20 cellular contexts compared by ENCODE assay signal in genomic region chr10:49426490-49427360, GRCh38. TPM values are rescaled to one million over a fixed set of nuclear protein-coding genes. Genes with fewer than 3 reads are reported as not detected.
"Had no signal": no experiment of that assay in that cellular context is flagged by ENCODE, and none has a peak within 500 bp of the region (broad histone marks: within the 10 kb centered on the region; RNA-seq: fewer than 3 reads in every experiment).

No MANE protein-coding gene starts in this region.

- H3K4me1 Mint-ChIP-seq: activated naive CD4-positive, alpha-beta T cell treated with anti-CD3 and anti-CD28 coated beads, Interleukin-2, amount 10 ng/mL, durations not matched to agents 7 days and 5 days; naive B cell; T-cell had no signal

- H3K4me3 Mint-ChIP-seq: activated naive CD4-positive, alpha-beta T cell treated with anti-CD3 and anti-CD28 coated beads, Interleukin-2, amount 10 ng/mL, durations not matched to agents 7 days and 5 days; naive B cell; stimulated activated naive CD8-positive, alpha-beta T cell treated with anti-CD3 and anti-CD28 coated beads, Interleukin-15, Interleukin-2, amounts not matched to agents 100 ng/mL and 50 ng/mL, for 24 hours; T-cell had no signal

- ATAC-seq: gastrocnemius medialis, left colon, pancreas, sciatic nerve, T-cell had no signal

- FAIRE-seq: pancreas had no signal

- H3K27ac Mint-ChIP-seq: activated naive CD4-positive, alpha-beta T cell treated with anti-CD3 and anti-CD28 coated beads, Interleukin-2, amount 10 ng/mL, durations not matched to agents 7 days and 5 days; stimulated activated naive CD8-positive, alpha-beta T cell treated with anti-CD3 and anti-CD28 coated beads, Interleukin-15, Interleukin-2, amounts not matched to agents 100 ng/mL and 50 ng/mL, for 24 hours; T-cell had no signal

- DNase-seq: activated CD4-positive, alpha-beta T cell treated with anti-CD3 and anti-CD28 coated beads for 1 hour; activated CD4-positive, alpha-beta T cell treated with anti-CD3 and anti-CD28 coated beads, Interleukin-2, amount 50 U/mL, for 4 hours; activated naive CD4-positive, alpha-beta T cell treated with anti-CD3 and anti-CD28 coated beads, Interleukin-2, amount 10 ng/mL, durations not matched to agents 7 days and 5 days; activated T-cell treated with anti-CD3 and anti-CD28 coated beads, Interleukin-2, amount 50 U/mL, for 1 hour; central memory CD4-positive, alpha-beta T cell; gastrocnemius medialis; heart left ventricle; left colon; mammary epithelial cell; naive B cell; pancreas; spleen; T-cell; T1000 had no signal

- H3K36me3 Mint-ChIP-seq: activated naive CD4-positive, alpha-beta T cell treated with anti-CD3 and anti-CD28 coated beads, Interleukin-2, amount 10 ng/mL, durations not matched to agents 7 days and 5 days had no signal

- H3K27ac ChIP-seq: coronary artery, gastrocnemius medialis, heart left ventricle, pancreas, spleen, upper lobe of left lung had no signal

- H3K9me3 ChIP-seq: gastrocnemius medialis, pancreas had no signal

- H3K36me3 ChIP-seq: gastrocnemius medialis, heart left ventricle, pancreas, spleen, upper lobe of left lung had no signal

- H3K9me3 Mint-ChIP-seq: stimulated activated naive CD8-positive, alpha-beta T cell treated with anti-CD3 and anti-CD28 coated beads, Interleukin-15, Interleukin-2, amounts not matched to agents 100 ng/mL and 50 ng/mL, for 24 hours had no signal

- H3K27me3 Mint-ChIP-seq: activated naive CD4-positive, alpha-beta T cell treated with anti-CD3 and anti-CD28 coated beads, Interleukin-2, amount 10 ng/mL, durations not matched to agents 7 days and 5 days had no signal

- H3K4me1 ChIP-seq: gastrocnemius medialis, heart left ventricle, pancreas, spleen had no signal

- H3K27me3 ChIP-seq: gastrocnemius medialis, heart left ventricle, pancreas, spleen, upper lobe of left lung had no signal

- H3K4me3 ChIP-seq: coronary artery, gastrocnemius medialis, heart left ventricle, pancreas, spleen, upper lobe of left lung had no signal

RNA-seq across cellular contexts. Expression of gene DRGX, which starts 30.8 kb away (rescaled TPM):
- total RNA-seq: fibroblast of lung, gastrocnemius medialis, heart left ventricle, mammary epithelial cell, pancreas, sciatic nerve, spleen, T-cell, temporal lobe had no signal
- polyA plus RNA-seq: heart left ventricle, mammary epithelial cell, pancreas had no signal
